ENCODE assay signal across 8 cellular contexts in genomic region chr22:42649261-42650056, GRCh38. TPM values are rescaled to one million over a fixed set of nuclear protein-coding genes. Genes with fewer than 3 reads are reported as not detected.
DNase-seq lines count a peak whose midpoint lies in the region; ATAC-seq and TF ChIP-seq lines count a peak whose summit lies in the region.

TSS of gene CYB5R3 (minus strand) at chr22:42649392. CDS start at chr22:42649315, 77 bp downstream.

- H3K4me1 Mint-ChIP-seq in activated naive CD8-positive, alpha-beta T cell treated with anti-CD3 and anti-CD28 coated beads for 36 hours, result peaks cover 21% of the 10 kb centered on the region

- H3K27ac ChIP-seq in DND-41 (ENCODE audit: low read length) (peak within 1 kb of the TSS; percentile 82), GM23248 (peak within 1 kb of the TSS; percentile 94), SU-DHL-6 (ENCODE audit: low read depth, low read length) (no peak within 1 kb of the TSS), ovary (peak within 1 kb of the TSS; percentile 93 to 99), thoracic aorta (peak within 1 kb of the TSS; percentile 95 to 99)

- peak; percentile 87 for DNase-seq in DND-41
- DNase-seq in GM23248, result peak; percentile 95
- peak; percentile 86 for DNase-seq in activated naive CD8-positive, alpha-beta T cell treated with anti-CD3 and anti-CD28 coated beads for 36 hours
- DNase-seq in head of caudate nucleus, result peak; percentile 52 to 94 (median 85)
- DNase-seq in ovary, result peak; percentile 73 to 87 (median 83)
- no peak for DNase-seq in thoracic aorta (ENCODE audit: low spot score)

- H3K9ac ChIP-seq in DND-41 (ENCODE audit: low read depth, low read length), result peak within 1 kb of the TSS; percentile 97
- peak within 1 kb of the TSS; percentile 99 for H3K9ac ChIP-seq in GM23248
- H3K9ac ChIP-seq in Loucy (ENCODE audit: low read depth, low read length, poor library complexity, severe bottlenecking), result peak within 1 kb of the TSS; percentile 93
- H3K9ac ChIP-seq in SU-DHL-6 (ENCODE audit: low read length), result peak within 1 kb of the TSS; percentile 74

- H3K27me3 ChIP-seq in DND-41 (ENCODE audit: insufficient read depth, low read length, poor library complexity) (no peaks in the 10 kb centered on the region), GM23248 (replicated peaks; ENCODE audit: insufficient read depth) (no peaks in the 10 kb centered on the region), Loucy (ENCODE audit: insufficient read depth, low read length, poor library complexity, severe bottlenecking) (no peaks in the 10 kb centered on the region), SU-DHL-6 (ENCODE audit: low read length) (no peaks in the 10 kb centered on the region), ovary (no peaks in the 10 kb centered on the region), thoracic aorta (replicated peaks; ENCODE audit: insufficient read depth) (no peaks in the 10 kb centered on the region)

- TF ChIP-seq CTCF in DND-41 (IDR thresholded peaks at IDR 0.05; ENCODE audit: borderline replicate concordance, extremely low read depth, low read length, poor library complexity, severe bottlenecking), result no peak
- TF ChIP-seq CTCF in Loucy (conservative IDR thresholded peaks at IDR 0.05; ENCODE audit: low read length), result no peak
- no peak for TF ChIP-seq CTCF in SU-DHL-6 (IDR thresholded peaks at IDR 0.05; ENCODE audit: insufficient read depth, low read length, poor library complexity, severe bottlenecking)
- TF ChIP-seq CTCF in ovary (IDR thresholded peaks at IDR 0.05), result no peak
- no peak for TF ChIP-seq CTCF in thoracic aorta (IDR thresholded peaks at IDR 0.05)

- H4K20me1 ChIP-seq in DND-41 (ENCODE audit: insufficient read depth, low read length), result peaks cover 37% of the 10 kb centered on the region
- H4K20me1 ChIP-seq in GM23248 (ENCODE audit: insufficient read depth), result no peaks in the 10 kb centered on the region
- H4K20me1 ChIP-seq in Loucy (ENCODE audit: insufficient read depth, low read length, poor library complexity, severe bottlenecking), result peaks cover 39% of the 10 kb centered on the region
- no peaks in the 10 kb centered on the region for H4K20me1 ChIP-seq in SU-DHL-6 (ENCODE audit: low read depth, low read length)

- peak within 1 kb of the TSS; percentile 93 for H3K4me3 Mint-ChIP-seq in activated naive CD8-positive, alpha-beta T cell treated with anti-CD3 and anti-CD28 coated beads for 36 hours

- no peaks in the 10 kb centered on the region for H3K9me3 Mint-ChIP-seq in activated naive CD8-positive, alpha-beta T cell treated with anti-CD3 and anti-CD28 coated beads for 36 hours

- TF ChIP-seq EP300 in ovary (IDR thresholded peaks at IDR 0.05), result no peak

- H3K4me1 ChIP-seq in DND-41 (ENCODE audit: insufficient read depth, low read length) (peaks cover 42% of the 10 kb centered on the region), GM23248 (ENCODE audit: insufficient read depth) (peaks cover 32% of the 10 kb centered on the region), Loucy (ENCODE audit: insufficient read depth, low read length, poor library complexity, severe bottlenecking) (peaks cover 38% of the 10 kb centered on the region), ovary (ENCODE audit: insufficient read depth) (peaks cover 29% of the 10 kb centered on the region), thoracic aorta (ENCODE audit: control insufficient read depth in 1 of 2, low read depth in 2 of 2) (peaks cover 36 to 43% of the 10 kb centered on the region in 2 donors)

- peak; percentile 91 for ATAC-seq in DND-41 (ENCODE audit: insufficient read depth, low read depth)
- peak; percentile 50 for ATAC-seq in thoracic aorta (ENCODE audit: insufficient number of reproducible peaks, low FRiP score, low read depth)

- peaks cover 3% of the 10 kb centered on the region for H3K27me3 Mint-ChIP-seq in activated naive CD8-positive, alpha-beta T cell treated with anti-CD3 and anti-CD28 coated beads for 36 hours

- WGBS in GM23248 (ENCODE audit: low coverage in 1 of 2, low lambda C conversion rate in 2 of 2, missing lambda C conversion rate in 2 of 2), 2 experiments, result 10 to 18% methylated on average over 24 to 44 of the region's 79 CpGs
- 2 to 9% (median 3%) methylated on average over 31 to 74 of the region's 79 CpGs for WGBS in ovary, 3 donors

- H3K4me2 ChIP-seq in DND-41 (ENCODE audit: insufficient read depth, low read length) (peak within 1 kb of the TSS; percentile 95), GM23248 (ENCODE audit: unreplicated experiment) (peak within 1 kb of the TSS; percentile 87), Loucy (ENCODE audit: low read depth, low read length, poor library complexity, severe bottlenecking) (peak within 1 kb of the TSS; percentile 99), SU-DHL-6 (ENCODE audit: low read depth, low read length, poor library complexity, severe bottlenecking) (peak within 1 kb of the TSS; percentile 77)

- H3K36me3 Mint-ChIP-seq in activated naive CD8-positive, alpha-beta T cell treated with anti-CD3 and anti-CD28 coated beads for 36 hours, result peaks cover 2% of the 10 kb centered on the region

- H3K36me3 ChIP-seq in DND-41 (ENCODE audit: insufficient read depth, low read length) (peaks cover 12% of the 10 kb centered on the region), GM23248 (ENCODE audit: low read depth) (no peaks in the 10 kb centered on the region), Loucy (ENCODE audit: insufficient read depth, low read length) (no peaks in the 10 kb centered on the region), SU-DHL-6 (ENCODE audit: low read length) (no peaks in the 10 kb centered on the region), ovary (no peaks in the 10 kb centered on the region), thoracic aorta (no peaks in the 10 kb centered on the region)

- H3F3A ChIP-seq in GM23248 (ENCODE audit: insufficient read depth), result peaks cover 7% of the 10 kb centered on the region; the same call in 1 of the 2 replicates
- H3F3A ChIP-seq in Loucy (ENCODE audit: low read depth), result no peaks in the 10 kb centered on the region
- H3F3A ChIP-seq in SU-DHL-6 (ENCODE audit: insufficient read depth), result no peaks in the 10 kb centered on the region

- H3K9me2 ChIP-seq in GM23248 (ENCODE audit: insufficient read depth) (no peaks in the 10 kb centered on the region), Loucy (replicated peaks; ENCODE audit: low read depth, low read length) (no peaks in the 10 kb centered on the region), SU-DHL-6 (replicated peaks; ENCODE audit: insufficient read depth, low read length) (no peaks in the 10 kb centered on the region)

- H3K79me2 ChIP-seq in DND-41 (ENCODE audit: insufficient read depth, low read length) (peaks cover 53% of the 10 kb centered on the region), GM23248 (ENCODE audit: insufficient read depth) (peaks cover 52% of the 10 kb centered on the region), Loucy (ENCODE audit: insufficient read depth, low read length) (peaks cover 45% of the 10 kb centered on the region), SU-DHL-6 (ENCODE audit: insufficient read depth, low read length) (no peaks in the 10 kb centered on the region)

- intact Hi-C loops in head of caudate nucleus (cut with DNase I) (no loop called here), ovary (cut with DNase I) (no loop called here)

- TF ChIP-seq POLR2A in ovary (IDR thresholded peaks at IDR 0.05), result no peak

- in situ Hi-C loops in GM23248 (cut with MboI), result no loop called here

- H3K4me3 ChIP-seq in DND-41 (ENCODE audit: low read depth in 1 of 2, low read length in 2 of 2) (peak within 1 kb of the TSS; percentile 78 to 90; a peak in 3 of 4 replicates), GM23248 (peak within 1 kb of the TSS; percentile 99), Loucy (ENCODE audit: low read length, poor library complexity, severe bottlenecking) (peak within 1 kb of the TSS; percentile 99), SU-DHL-6 (ENCODE audit: insufficient read depth, low read length, poor library complexity, severe bottlenecking) (peak within 1 kb of the TSS; percentile 90), ovary (peak within 1 kb of the TSS; percentile 93), thoracic aorta (peak within 1 kb of the TSS; percentile 100)

- H3K9me3 ChIP-seq in DND-41 (ENCODE audit: insufficient read depth, low read length, severe bottlenecking) (no peaks in the 10 kb centered on the region), GM23248 (ENCODE audit: low read depth) (no peaks in the 10 kb centered on the region), Loucy (ENCODE audit: insufficient read depth, low read depth, low read length) (no peaks in the 10 kb centered on the region), SU-DHL-6 (ENCODE audit: insufficient read depth, low read length) (no peaks in the 10 kb centered on the region), ovary (no peaks in the 10 kb centered on the region), thoracic aorta (no peaks in the 10 kb centered on the region)

- peak within 1 kb of the TSS; percentile 89 for H3K27ac Mint-ChIP-seq in activated naive CD8-positive, alpha-beta T cell treated with anti-CD3 and anti-CD28 coated beads for 36 hours

- H2AFZ ChIP-seq in DND-41 (ENCODE audit: low read depth, low read length), result peak within 1 kb of the TSS; percentile 82
- H2AFZ ChIP-seq in GM23248, result peak within 1 kb of the TSS; percentile 73
- peak within 1 kb of the TSS; percentile 77 for H2AFZ ChIP-seq in Loucy (ENCODE audit: low read length)
- peak within 1 kb of the TSS; percentile 80 for H2AFZ ChIP-seq in SU-DHL-6 (ENCODE audit: low read depth, low read length, severe bottlenecking)

RNA-seq across cellular contexts. Expression of gene CYB5R3, which starts in this region (rescaled TPM):
- 314 and 378 TPM in 2 replicates for total RNA-seq in GM23248 (2014; rRNA removed; shearing (Covaris generic))
- polyA plus RNA-seq in GM23248 (2016; fragmentation: Nextera tagmentation; extraction: Ambion mirVana) (907 and 950 TPM in 2 replicates), ovary (100 to 1,000 TPM; 224 to 231 TPM)
- total RNA-seq in activated naive CD8-positive, alpha-beta T cell treated with anti-CD3 and anti-CD28 coated beads for 36 hours, result 10 to 100 TPM; 62.7 to 64.3 TPM
- total RNA-seq in ovary (100 to 1,000 TPM in 5 of 7 donors, 10 to 100 TPM in 2; 56.9 to 279 (median 228) TPM), thoracic aorta (100 to 1,000 TPM; 209 to 606 TPM)
